Comparison of ENCODE assay signal across 9 cellular contexts in the genomic region with DNA sequence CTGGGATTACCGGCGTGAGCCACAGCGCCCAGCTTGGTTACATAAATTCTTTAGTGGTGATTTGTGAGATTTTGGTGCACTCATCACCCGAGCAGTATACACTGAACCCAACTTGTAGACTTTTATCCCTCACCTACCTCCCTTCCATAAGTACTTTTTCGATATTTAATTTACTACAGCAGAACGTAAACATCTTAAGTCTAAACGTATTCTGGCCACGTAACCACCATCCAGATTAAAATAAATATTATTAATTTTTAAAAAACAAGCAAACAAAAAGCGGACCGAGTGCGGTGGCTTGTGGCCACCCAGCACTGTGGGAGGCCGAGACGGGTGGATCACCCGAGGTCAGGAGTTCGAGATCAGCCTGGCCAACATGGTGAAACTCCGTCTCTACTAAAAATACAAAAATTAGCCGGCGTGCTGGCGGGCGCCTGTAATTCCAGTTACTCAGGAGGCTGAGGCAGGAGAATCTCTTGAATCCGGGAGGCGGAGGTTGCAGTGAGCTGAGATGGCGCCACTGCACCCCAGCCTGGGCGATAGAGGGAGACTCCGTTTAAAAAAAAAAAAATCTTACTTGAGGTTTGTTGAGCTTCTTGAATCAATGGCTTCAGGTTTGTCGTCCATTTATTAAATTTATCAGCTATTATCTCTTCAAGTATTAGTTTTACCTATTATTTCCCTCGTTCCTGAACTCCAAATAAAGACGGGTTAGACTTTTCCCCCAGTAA. TPM values are rescaled to one million over a fixed set of nuclear protein-coding genes. Genes with fewer than 3 reads are reported as not detected.
DNase-seq lines count a peak whose midpoint lies in the region; ATAC-seq and TF ChIP-seq lines count a peak whose summit lies in the region.
"Not testable (repeated sequence)": the region's sequence is repeated elsewhere in the genome, so short reads cannot be mapped to it uniquely, and the experiment has no call there.
"Had no signal": no experiment of that assay in that cellular context is flagged by ENCODE, and none has a peak within 500 bp of the region (broad histone marks: within the 10 kb centered on the region; RNA-seq: fewer than 3 reads in every experiment).

No MANE protein-coding gene starts in this region.

- H3K4me1 ChIP-seq in thyroid gland = peaks cover 8 to 12% of the 10 kb centered on the region in 2 donors

- peak overlapping the region; percentile 73 to 90 (median 84) for H3K27ac ChIP-seq in thyroid gland

- H3K4me1 Mint-ChIP-seq in T-helper 17 cell = not testable (repeated sequence)
- peaks cover 29% of the 10 kb centered on the region for H3K4me1 Mint-ChIP-seq in activated naive CD8-positive, alpha-beta T cell (ENCODE audit: low read depth)

- not testable (repeated sequence) for H3K9me3 Mint-ChIP-seq in activated naive CD8-positive, alpha-beta T cell (ENCODE audit: low read depth)

- not testable (repeated sequence) for H3K27me3 ChIP-seq in GM06990 (replicated peaks; ENCODE audit: control insufficient read depth, insufficient read depth, low read length); thyroid gland

- H3K4me3 ChIP-seq in GM06990 (replicated peaks; ENCODE audit: low read depth, low read length) = peak overlapping the region; percentile 67
- peak overlapping the region in 2 of 3 donors; percentile 19 to 28 for H3K4me3 ChIP-seq in thyroid gland (replicated peaks in 1 of 3)

- WGBS in thyroid gland, 2 donors = 10 to 13% methylated on average over 28 of the region's 28 CpGs

- DNase-seq in GM06990 (ENCODE audit: extremely low read depth, insufficient read length) (peak; percentile 52), NCI-H187 treated with DMSO at 0.1 percent for 48 hours (lab: John Stamatoyannopoulos, UW) (peak; percentile 78), T-helper 17 cell (peak in 2 of 3 donors; percentile 29 to 34), Right ventricle myocardium superior (peak; percentile 57)
- not testable (repeated sequence) for DNase-seq in omental fat pad (ENCODE audit: low spot score); thyroid gland

- H3K9me3 ChIP-seq in T-helper 17 cell (ENCODE audit: control insufficient read depth, low read length, poor library complexity, severe bottlenecking); thyroid gland: not testable (repeated sequence)

- H3K27ac Mint-ChIP-seq in T-helper 17 cell = not testable (repeated sequence)
- peak overlapping the region; percentile 73 for H3K27ac Mint-ChIP-seq in activated naive CD8-positive, alpha-beta T cell

- H3K27me3 Mint-ChIP-seq in T-helper 17 cell; activated naive CD8-positive, alpha-beta T cell: not testable (repeated sequence)

- not testable (repeated sequence) for H3K36me3 ChIP-seq in GM06990 (ENCODE audit: control insufficient read depth, insufficient read depth, low read length)
- peaks cover 13 to 20% of the 10 kb centered on the region in 2 donors for H3K36me3 ChIP-seq in thyroid gland

- intact Hi-C loops in Right ventricle myocardium superior (cut with DNase I) = not testable (repeated sequence)
- intact Hi-C loops in thyroid gland (cut with DNase I) = loop anchor here (10.0 kb wide), 1 partner anchor 313 kb away; the partner anchor contains the start of gene RAB13

- TF ChIP-seq POLR2A in thyroid gland (IDR thresholded peaks at IDR 0.05) = not testable (repeated sequence)

- H3K4me3 Mint-ChIP-seq in T-helper 17 cell; activated naive CD8-positive, alpha-beta T cell: not testable (repeated sequence)

- peak; percentile 2 for ATAC-seq in HG02840 (IDR thresholded peaks at IDR 0.05; ENCODE audit: low FRiP score, unreplicated experiment)
- ATAC-seq in T-helper 17 cell = peak; percentile 44
- ATAC-seq in Right ventricle myocardium superior (ENCODE audit: poor library complexity) = peak; percentile 32
- peak; percentile 79 for ATAC-seq in omental fat pad (ENCODE audit: low FRiP score)

- peak; percentile 9 for TF ChIP-seq CTCF in GM06990 (IDR thresholded peaks at IDR 0.05; ENCODE audit: insufficient read depth, low read length, poor library complexity, severe bottlenecking)
- not testable (repeated sequence) for TF ChIP-seq CTCF in omental fat pad (IDR thresholded peaks at IDR 0.05); thyroid gland (IDR thresholded peaks at IDR 0.05)

- H3K36me3 Mint-ChIP-seq in T-helper 17 cell (ENCODE audit: low read depth) = not testable (repeated sequence)
- peaks cover 11% of the 10 kb centered on the region for H3K36me3 Mint-ChIP-seq in activated naive CD8-positive, alpha-beta T cell

RNA-seq across cellular contexts. Expression of gene ILF2, which starts 1.0 kb away (rescaled TPM):
- total RNA-seq in T-helper 17 cell = 100 to 1,000 TPM; 136 to 142 TPM
- 55.3 TPM for total RNA-seq in Right ventricle myocardium superior
- 100 to 1,000 TPM in 3 of 4 donors, 10 to 100 TPM in 1; 80.2 to 201 (median 122) TPM for total RNA-seq in omental fat pad
- total RNA-seq in thyroid gland = 100 to 1,000 TPM; 111 to 167 (median 151) TPM

RNA-seq across cellular contexts. Expression of gene NPR1, which starts 6.7 kb away (rescaled TPM):
- not detected for total RNA-seq in T-helper 17 cell
- 10.0 TPM for total RNA-seq in Right ventricle myocardium superior
- 100 to 1,000 TPM in 3 of 4 donors, 10 to 100 TPM in 1; 87.3 to 203 (median 120) TPM for total RNA-seq in omental fat pad
- 10 to 100 TPM; 20.9 to 35.1 (median 30.0) TPM for total RNA-seq in thyroid gland

RNA-seq across cellular contexts. Expression of gene SNAPIN, which starts 13.3 kb away (rescaled TPM):
- 10 to 100 TPM; 17.6 to 18.2 TPM for total RNA-seq in T-helper 17 cell
- 57.2 TPM for total RNA-seq in Right ventricle myocardium superior
- 10 to 100 TPM; 40.2 to 62.2 (median 54.8) TPM for total RNA-seq in omental fat pad
- total RNA-seq in thyroid gland = 10 to 100 TPM; 52.0 to 71.9 (median 63.9) TPM

RNA-seq across cellular contexts. Expression of gene CHTOP, which starts 37.9 kb away (rescaled TPM):
- total RNA-seq in T-helper 17 cell (10 to 100 TPM; 82.0 to 82.4 TPM), Right ventricle myocardium superior (68.1 TPM), omental fat pad (10 to 100 TPM; 31.4 to 63.5 (median 53.7) TPM), thyroid gland (100 to 1,000 TPM in 3 of 4 donors, 10 to 100 TPM in 1; 99.1 to 124 (median 105) TPM)

RNA-seq across cellular contexts. Expression of gene S100A1, which starts 43.6 kb away (rescaled TPM):
- total RNA-seq in T-helper 17 cell (not detected), Right ventricle myocardium superior (2,267 TPM), omental fat pad (10 to 100 TPM in 3 of 4 donors, 1 to 10 TPM in 1; 6.0 to 36.5 (median 23.7) TPM), thyroid gland (100 to 1,000 TPM; 139 to 498 (median 231) TPM)
- total RNA-seq: NCI-H460 had no signal

Comparison
In these comparisons a context has a peak if more than half of its experiments do, and no peak if none do; other contexts are left out.
1. ATAC-seq: peak in every context shown above with its lines; median percentile 79 in omental fat pad; 44 in T-helper 17 cell; 32 in Right ventricle myocardium superior; 2 in HG02840.
2. RNA of gene NPR1, which starts 6.7 kb away (total RNA-seq): 87.3 to 203 TPM in omental fat pad, 20.9 to 35.1 TPM in thyroid gland and 10.0 TPM in Right ventricle myocardium superior (single experiment); not detected in T-helper 17 cell; every median in the first group is over 10 times any median in the second.